Comparison of ENCODE assay signal across 11 cellular contexts in genomic region chr14:93317836-93318807, GRCh38. TPM values are rescaled to one million over a fixed set of nuclear protein-coding genes. Genes with fewer than 3 reads are reported as not detected.
DNase-seq lines count a peak whose midpoint lies in the region; ATAC-seq and TF ChIP-seq lines count a peak whose summit lies in the region.
"Had no signal": no experiment of that assay in that cellular context is flagged by ENCODE, and none has a peak within 500 bp of the region (broad histone marks: within the 10 kb centered on the region; RNA-seq: fewer than 3 reads in every experiment).

No MANE protein-coding gene starts in this region.

- no peaks in the 10 kb centered on the region for H3K27me3 Mint-ChIP-seq in osteocyte (ENCODE audit: unreplicated experiment)
- no peaks in the 10 kb centered on the region for H3K27me3 Mint-ChIP-seq in activated naive CD8-positive, alpha-beta T cell treated with anti-CD3 and anti-CD28 coated beads for 36 hours
- no peaks in the 10 kb centered on the region for H3K27me3 Mint-ChIP-seq in effector memory CD8-positive, alpha-beta T cell

- peaks cover 41% of the 10 kb centered on the region for H3K4me1 Mint-ChIP-seq in osteocyte (ENCODE audit: unreplicated experiment)
- peaks cover 34% of the 10 kb centered on the region for H3K4me1 Mint-ChIP-seq in activated naive CD8-positive, alpha-beta T cell treated with anti-CD3 and anti-CD28 coated beads for 36 hours
- H3K4me1 Mint-ChIP-seq in effector memory CD8-positive, alpha-beta T cell (ENCODE audit: low read depth in 2 of 2): peaks cover 22 to 45% of the 10 kb centered on the region in 2 donors

- H2AFZ ChIP-seq in GM23248 (no peak overlapping the region), fibroblast of lung (ENCODE audit: low read length) (no peak overlapping the region)

- H4K20me1 ChIP-seq in GM23248 (ENCODE audit: insufficient read depth) (peaks cover 5% of the 10 kb centered on the region; the same call in 1 of the 2 replicates), fibroblast of lung (ENCODE audit: control insufficient read depth, extremely low read depth, insufficient read depth, low read length) (no peaks in the 10 kb centered on the region)

- no peak for ATAC-seq in effector memory CD8-positive, alpha-beta T cell (replicated peaks)

- intact Hi-C loops in testis (cut with DNase I; ENCODE audit: low total_unique reads): no loop called here

- no peaks in the 10 kb centered on the region for H3K9me3 ChIP-seq in GM23248 (ENCODE audit: low read depth)
- H3K9me3 ChIP-seq in fibroblast of lung (ENCODE audit: control insufficient read depth, insufficient read depth, low read depth, low read length): no peaks in the 10 kb centered on the region
- H3K9me3 ChIP-seq in testis: no peaks in the 10 kb centered on the region

- H3K79me2 ChIP-seq in GM23248 (ENCODE audit: insufficient read depth): peaks cover 100% of the 10 kb centered on the region
- H3K79me2 ChIP-seq in fibroblast of lung (ENCODE audit: control insufficient read depth, insufficient read depth, low read length): peaks cover 67% of the 10 kb centered on the region

- POLR2A ChIA-PET in RWPE1 (lab: Yijun Ruan, JAX; ENCODE audit: low non-redundant PET): no interaction called here

- no peak overlapping the region for H3K9ac ChIP-seq in GM23248
- no peak overlapping the region for H3K9ac ChIP-seq in fibroblast of lung (ENCODE audit: insufficient read depth, low read length)

- H3K4me3 Mint-ChIP-seq in osteocyte (ENCODE audit: unreplicated experiment): peak overlapping the region; percentile 60
- no peak overlapping the region for H3K4me3 Mint-ChIP-seq in activated naive CD8-positive, alpha-beta T cell treated with anti-CD3 and anti-CD28 coated beads for 36 hours
- no peak overlapping the region for H3K4me3 Mint-ChIP-seq in effector memory CD8-positive, alpha-beta T cell
- H3K4me3 Mint-ChIP-seq: activated naive CD4-positive, alpha-beta T cell treated with anti-CD3 and anti-CD28 coated beads for 36 hours had no signal

- peak overlapping the region; percentile 14 for H3K4me2 ChIP-seq in GM23248 (ENCODE audit: unreplicated experiment)
- H3K4me2 ChIP-seq in fibroblast of lung (ENCODE audit: extremely low read depth, insufficient read depth, low read length): peak overlapping the region; percentile 48

- in situ Hi-C loops in GM23248 (cut with MboI): no loop called here

- no peaks in the 10 kb centered on the region for H3K9me2 ChIP-seq in GM23248 (ENCODE audit: insufficient read depth)

- TF ChIP-seq POLR2A in testis (IDR thresholded peaks at IDR 0.05): no peak

- H3K36me3 Mint-ChIP-seq in osteocyte (ENCODE audit: unreplicated experiment): no peaks in the 10 kb centered on the region
- H3K36me3 Mint-ChIP-seq in activated naive CD8-positive, alpha-beta T cell treated with anti-CD3 and anti-CD28 coated beads for 36 hours: peaks cover 18% of the 10 kb centered on the region
- H3K36me3 Mint-ChIP-seq in effector memory CD8-positive, alpha-beta T cell (ENCODE audit: insufficient read depth): no peaks in the 10 kb centered on the region

- no peaks in the 10 kb centered on the region for H3K9me3 Mint-ChIP-seq in osteocyte (ENCODE audit: unreplicated experiment)
- no peaks in the 10 kb centered on the region for H3K9me3 Mint-ChIP-seq in activated naive CD8-positive, alpha-beta T cell treated with anti-CD3 and anti-CD28 coated beads for 36 hours
- no peaks in the 10 kb centered on the region for H3K9me3 Mint-ChIP-seq in effector memory CD8-positive, alpha-beta T cell
- H3K9me3 Mint-ChIP-seq: activated naive CD4-positive, alpha-beta T cell treated with anti-CD3 and anti-CD28 coated beads for 36 hours had no signal

- TF ChIP-seq CTCF in RWPE1 (conservative IDR thresholded peaks at IDR 0.05; ENCODE audit: low read depth) (no peak), fibroblast of lung (conservative IDR thresholded peaks at IDR 0.05 in 1 of 2, IDR thresholded peaks at IDR 0.05 in 1 of 2; ENCODE audit: low read depth in 1 of 2, low read length in 2 of 2) (no peak), osteocyte (IDR thresholded peaks at IDR 0.05) (no peak), testis (IDR thresholded peaks at IDR 0.05) (no peak)

- H3K36me3 ChIP-seq in GM23248 (ENCODE audit: low read depth) (no peaks in the 10 kb centered on the region), fibroblast of lung (ENCODE audit: control insufficient read depth, insufficient read depth, low read length) (no peaks in the 10 kb centered on the region), testis (ENCODE audit: low read depth, missing control alignments) (no peaks in the 10 kb centered on the region)

- H3K4me1 ChIP-seq in GM23248 (ENCODE audit: insufficient read depth) (peaks cover 46% of the 10 kb centered on the region), fibroblast of lung (ENCODE audit: control insufficient read depth, extremely low read depth, insufficient read depth, low read length) (peaks cover 10% of the 10 kb centered on the region), testis (no peaks in the 10 kb centered on the region)

- H3K27ac Mint-ChIP-seq in osteocyte (ENCODE audit: unreplicated experiment): peak overlapping the region; percentile 96
- H3K27ac Mint-ChIP-seq in activated naive CD8-positive, alpha-beta T cell treated with anti-CD3 and anti-CD28 coated beads for 36 hours: no peak overlapping the region
- H3K27ac Mint-ChIP-seq in effector memory CD8-positive, alpha-beta T cell: no peak overlapping the region
- H3K27ac Mint-ChIP-seq: activated naive CD4-positive, alpha-beta T cell treated with anti-CD3 and anti-CD28 coated beads for 36 hours had no signal

- 91% methylated on average over 6 of the region's 6 CpGs for WGBS in GM23248 (ENCODE audit: low coverage in 1 of 2, low lambda C conversion rate in 2 of 2, missing lambda C conversion rate in 2 of 2), 2 experiments
- WGBS in testis, 2 donors: 76 to 80% methylated on average over 6 of the region's 6 CpGs

- no peak overlapping the region for H3K4me3 ChIP-seq in GM23248
- H3K4me3 ChIP-seq in fibroblast of lung (replicated peaks in 1 of 4; ENCODE audit: control extremely low read depth in 1 of 4, insufficient read depth in 1 of 4, low read depth in 3 of 4, low read length in 4 of 4): no peak overlapping the region
- no peak overlapping the region for H3K4me3 ChIP-seq in testis

- peaks cover 27% of the 10 kb centered on the region; the same call in 1 of the 2 replicates for H3F3A ChIP-seq in GM23248 (ENCODE audit: insufficient read depth)

- CTCF ChIA-PET in RWPE1 (lab: Yijun Ruan, JAX): interaction anchor here (0.7 kb wide), 1 partner anchor 203 kb away, joined by 3 read pairs; the partner anchor contains the start of gene ITPK1

- no peaks in the 10 kb centered on the region for H3K27me3 ChIP-seq in GM23248 (replicated peaks; ENCODE audit: insufficient read depth)
- no peaks in the 10 kb centered on the region for H3K27me3 ChIP-seq in fibroblast of lung (ENCODE audit: control insufficient read depth, insufficient read depth, low read length)
- H3K27me3 ChIP-seq in testis: no peaks in the 10 kb centered on the region

- H3K27ac ChIP-seq in GM23248: peak overlapping the region; percentile 44
- H3K27ac ChIP-seq in RWPE1: no peak overlapping the region
- H3K27ac ChIP-seq in fibroblast of lung (ENCODE audit: insufficient read depth, low read length): peak overlapping the region; percentile 38
- H3K27ac ChIP-seq in testis: no peak overlapping the region

- DNase-seq in GM23248 (peak; percentile 44), RWPE1 (ENCODE audit: low spot score) (peak; percentile 61), fibroblast of lung (ENCODE audit: low read depth in 2 of 2) (peak; percentile 11 to 56), osteocyte (ENCODE audit: extremely low spot score, unreplicated experiment) (no peak), NCI-H2196 (lab: John Stamatoyannopoulos, UW; ENCODE audit: unreplicated experiment) (no peak), testis (no peak)
- DNase-seq in activated naive CD8-positive, alpha-beta T cell treated with anti-CD3 and anti-CD28 coated beads for 36 hours: no peak
- no peak for DNase-seq in effector memory CD8-positive, alpha-beta T cell
- DNase-seq: activated naive CD4-positive, alpha-beta T cell treated with anti-CD3 and anti-CD28 coated beads for 36 hours; stimulated activated CD4-positive, alpha-beta T cell treated with anti-CD3 and anti-CD28 coated beads, Interleukin-4, amount 100 ng/mL, for 24 hours had no signal

RNA-seq across cellular contexts. Expression of gene BTBD7, which starts 14.7 kb away (rescaled TPM):
- 18.2 and 25.3 TPM in 2 replicates for total RNA-seq in GM23248 (2014; rRNA removed; shearing (Covaris generic))
- polyA plus RNA-seq in GM23248 (2016; fragmentation: Nextera tagmentation; extraction: Ambion mirVana) (13.1 and 14.3 TPM in 2 replicates), fibroblast of lung (23.2 and 25.9 TPM in 2 replicates), testis (ENCODE audit: insufficient read depth, low read depth, low replicate concordance) (16.9 TPM)
- total RNA-seq in fibroblast of lung (19.8 and 20.5 TPM in 2 replicates), osteocyte (43.4 and 45.9 TPM in 2 replicates), testis (10 to 100 TPM; 26.1 to 27.8 TPM)
- polyA plus RNA-seq in fibroblast of lung (2012): 12.5 and 14.7 TPM in 2 replicates
- polyA minus RNA-seq in fibroblast of lung (ENCODE audit: low replicate concordance): 27.0 and 34.6 TPM in 2 replicates
- 10 to 100 TPM; 14.3 to 14.9 TPM for total RNA-seq in activated naive CD8-positive, alpha-beta T cell treated with anti-CD3 and anti-CD28 coated beads for 36 hours

RNA-seq across cellular contexts. Expression of gene COX8C, which starts 28.9 kb away (rescaled TPM):
- not detected in 2 replicates for total RNA-seq in GM23248 (2014; rRNA removed; shearing (Covaris generic))
- polyA plus RNA-seq in GM23248 (2016; fragmentation: Nextera tagmentation; extraction: Ambion mirVana) (not detected in 2 replicates), fibroblast of lung (not detected in 2 replicates), testis (ENCODE audit: insufficient read depth, low read depth, low replicate concordance) (65.3 TPM)
- total RNA-seq in fibroblast of lung (0.33 TPM in 1 of 2 replicates, not detected in the other), osteocyte (not detected in 2 replicates), testis (10 to 100 TPM; 19.9 to 39.1 TPM)
- polyA plus RNA-seq in fibroblast of lung (2012): not detected in 2 replicates
- not detected in 2 replicates for polyA minus RNA-seq in fibroblast of lung (ENCODE audit: low replicate concordance)
- not detected for total RNA-seq in activated naive CD8-positive, alpha-beta T cell treated with anti-CD3 and anti-CD28 coated beads for 36 hours
- total RNA-seq: T-helper 2 cell treated with Interferon-gamma antibody and Interleukin-4, amounts not matched to agents 100 ng/mL and 5 ng/mL, for 36 hours had no signal

Comparison
In these comparisons a context has a peak if more than half of its experiments do, and no peak if none do; other contexts are left out.
1. DNase-seq: peak in GM23248 (single experiment), RWPE1 (single experiment) and fibroblast of lung (2 of 2); none in osteocyte (single experiment), NCI-H2196 (single experiment), testis (single experiment), activated naive CD8-positive, alpha-beta T cell treated with anti-CD3 and anti-CD28 coated beads for 36 hours (single experiment) and effector memory CD8-positive, alpha-beta T cell (0 of 3).
2. H3K27ac ChIP-seq: peak in GM23248 (single experiment) and fibroblast of lung (single experiment); none in RWPE1 (single experiment) and testis (0 of 2).
3. RNA of gene COX8C, which starts 28.9 kb away (total RNA-seq): 19.9 to 39.1 TPM in testis; 0.33 TPM in fibroblast of lung, not detected in osteocyte, not detected in GM23248 and not detected in activated naive CD8-positive, alpha-beta T cell treated with anti-CD3 and anti-CD28 coated beads for 36 hours; every median in the first group is over 10 times any median in the second.